In the genomic region with DNA sequence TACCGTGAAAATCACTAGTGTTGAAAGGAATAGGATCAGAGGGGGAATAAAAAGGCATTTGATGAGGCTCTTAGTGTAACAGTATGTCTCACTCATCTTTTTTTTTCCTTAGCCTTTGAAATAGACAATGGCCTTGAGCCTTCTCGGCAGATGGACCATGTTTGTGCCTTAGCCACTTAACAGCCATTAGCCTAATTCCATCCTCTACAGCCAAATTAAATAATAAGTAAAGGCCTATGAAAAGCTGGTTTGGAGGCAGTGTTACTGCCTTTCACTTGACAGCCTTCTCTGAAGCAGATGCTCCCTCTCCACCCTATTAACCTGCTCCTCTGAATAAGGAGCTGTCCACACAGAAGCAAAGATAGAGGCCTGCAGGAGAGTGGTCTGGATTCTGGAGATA, we compare ENCODE assay signal across 26 cellular contexts.
"Had no signal": no experiment of that assay in that cellular context is flagged by ENCODE, and none has a peak within 500 bp of the region (broad histone marks: within the 10 kb centered on the region; RNA-seq: fewer than 3 reads in every experiment).

No MANE protein-coding gene starts in this region.

- H3K4me1 ChIP-seq: breast epithelium had no signal

- H3K27me3 Mint-ChIP-seq: activated naive CD4-positive, alpha-beta T cell treated with anti-CD3 and anti-CD28 coated beads, Interleukin-2, amount 50 U/mL, for 24 hours; activated T-cell treated with anti-CD3 and anti-CD28 coated beads, Interleukin-2, amount 50 U/mL, for 24 hours had no signal

- ATAC-seq: activated CD8-positive, alpha-beta T cell treated with anti-CD3 and anti-CD28 coated beads, Interleukin-2, amount 10 ng/mL, durations not matched to agents 7 days and 5 days; PC-3; WTC11 had no signal

- H3K36me3 Mint-ChIP-seq: activated naive CD4-positive, alpha-beta T cell treated with anti-CD3 and anti-CD28 coated beads, Interleukin-2, amount 50 U/mL, for 24 hours; WTC11 had no signal

- H3K27ac Mint-ChIP-seq: activated CD8-positive, alpha-beta T cell treated with anti-CD3 and anti-CD28 coated beads, Interleukin-2, amount 10 ng/mL, durations not matched to agents 7 days and 5 days; activated naive CD4-positive, alpha-beta T cell treated with anti-CD3 and anti-CD28 coated beads, Interleukin-2, amount 50 U/mL, for 24 hours; activated T-cell treated with anti-CD3 and anti-CD28 coated beads, Interleukin-2, amount 50 U/mL, for 24 hours; activated T-helper 1 cell treated with anti-CD3 and anti-CD28 coated beads, Interleukin-12 subunit alpha, Interleukin-12 subunit beta, Interleukin-2, Interleukin-4 antibody, amounts not matched to agents 30 ng/mL and 10 ng/mL and 1 ng/mL, durations not matched to agents 14 hours and 24 hours and 36 hours; T-helper 1 cell treated with Interleukin-12 subunit alpha and Interleukin-12 subunit beta and Interleukin-4 antibody, amounts not matched to agents 30 μg/mL and 1 μg/mL, for 36 hours; WTC11 had no signal

- H3K36me3 ChIP-seq: breast epithelium had no signal

- H3K27me3 ChIP-seq: breast epithelium had no signal

- H3K4me3 ChIP-seq: breast epithelium had no signal

- H3K4me3 Mint-ChIP-seq: activated CD8-positive, alpha-beta T cell treated with anti-CD3 and anti-CD28 coated beads, Interleukin-2, amount 10 ng/mL, durations not matched to agents 7 days and 5 days; activated naive CD4-positive, alpha-beta T cell treated with anti-CD3 and anti-CD28 coated beads, Interleukin-2, amount 50 U/mL, for 24 hours; activated T-cell treated with anti-CD3 and anti-CD28 coated beads, Interleukin-2, amount 50 U/mL, for 24 hours; activated T-helper 1 cell treated with anti-CD3 and anti-CD28 coated beads, Interleukin-12 subunit alpha, Interleukin-12 subunit beta, Interleukin-2, Interleukin-4 antibody, amounts not matched to agents 30 ng/mL and 10 ng/mL and 1 ng/mL, durations not matched to agents 14 hours and 24 hours and 36 hours; T-helper 1 cell treated with Interleukin-12 subunit alpha and Interleukin-12 subunit beta and Interleukin-4 antibody, amounts not matched to agents 30 μg/mL and 1 μg/mL, for 36 hours; WTC11 had no signal

- DNase-seq: activated CD4-positive, alpha-beta T cell treated with anti-CD3 and anti-CD28 coated beads for 48 hours; activated CD4-positive, alpha-beta T cell treated with anti-CD3 and anti-CD28 coated beads, Interleukin-2, amount 50 U/mL, for 4 hours; activated CD4-positive, CD25-positive, alpha-beta regulatory T cell treated with anti-CD3 and anti-CD28 coated beads, Interleukin-2, amount 50 U/mL, for 72 hours; activated CD8-positive, alpha-beta memory T cell treated with anti-CD3 and anti-CD28 coated beads, Interleukin-2, amount 50 U/mL, for 48 hours; activated CD8-positive, alpha-beta T cell treated with anti-CD3 and anti-CD28 coated beads, Interleukin-2, amount 10 ng/mL, durations not matched to agents 7 days and 5 days; activated effector memory CD4-positive, alpha-beta T cell treated with Interleukin-2 at 50 U/mL for 16 hours; activated naive CD4-positive, alpha-beta T cell; activated T-cell treated with anti-CD3 and anti-CD28 coated beads, Interleukin-2, amount 50 U/mL, for 24 hours; aorta; central memory CD4-positive, alpha-beta T cell; IMR-90; Kasumi-1; KBM-7; NCI-H146; NCI-H187 treated with DMSO at 0.1 percent for 48 hours; NCI-H2081 treated with DMSO at 0.1 percent for 48 hours; NCI-H2171 treated with DMSO at 0.1 percent for 48 hours; NCI-H226; NCI-H774; PC-3; SHP77 had no signal

- H3K9me3 ChIP-seq: breast epithelium had no signal

- H3K4me1 Mint-ChIP-seq: activated naive CD4-positive, alpha-beta T cell treated with anti-CD3 and anti-CD28 coated beads, Interleukin-2, amount 50 U/mL, for 24 hours had no signal

- H3K27ac ChIP-seq: breast epithelium had no signal

- H3K9me3 Mint-ChIP-seq: activated T-helper 1 cell treated with anti-CD3 and anti-CD28 coated beads, Interleukin-12 subunit alpha, Interleukin-12 subunit beta, Interleukin-2, Interleukin-4 antibody, amounts not matched to agents 30 ng/mL and 10 ng/mL and 1 ng/mL, durations not matched to agents 14 hours and 24 hours and 36 hours; T-helper 1 cell treated with Interleukin-12 subunit alpha and Interleukin-12 subunit beta and Interleukin-4 antibody, amounts not matched to agents 30 μg/mL and 1 μg/mL, for 36 hours; WTC11 had no signal
